Comparison of ENCODE assay signal across 1 cellular context in the genomic region with DNA sequence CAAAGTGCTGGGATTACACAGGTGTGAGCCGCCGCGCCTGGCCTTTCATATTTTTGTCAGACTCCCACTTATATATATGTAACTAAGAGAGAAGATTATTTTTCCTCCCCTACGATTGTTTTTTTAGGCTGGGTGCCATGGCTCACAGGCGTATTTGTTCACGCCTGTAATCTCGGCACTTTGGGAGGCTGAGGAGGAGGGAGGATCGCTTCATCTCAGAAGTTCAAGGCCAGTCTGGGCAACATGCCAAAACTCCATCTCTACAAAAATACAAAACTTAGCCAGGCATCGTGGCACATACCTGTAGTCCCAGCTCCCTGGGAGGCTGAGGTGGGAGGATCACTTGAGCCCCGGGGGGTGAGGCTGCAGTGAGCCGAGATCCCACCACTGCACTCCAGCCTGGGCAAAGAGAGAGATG.
TF ChIP-seq lines count a peak whose summit lies in the region.

No MANE protein-coding gene starts in this region.

TF ChIP-seq in HepG2, 621 proteins besides CTCF, POLR2A, EP300 and RAD21 (continued from another document and continues in another):
- TF ChIP-seq ZNF180 (CRISPR knock-in tag; IDR thresholded peaks at IDR 0.05; ENCODE audit: borderline replicate concordance, low read depth): no peak
- no peak for TF ChIP-seq NR2F1 (CRISPR knock-in tag; IDR thresholded peaks at IDR 0.05)
- TF ChIP-seq, protein P1, sequence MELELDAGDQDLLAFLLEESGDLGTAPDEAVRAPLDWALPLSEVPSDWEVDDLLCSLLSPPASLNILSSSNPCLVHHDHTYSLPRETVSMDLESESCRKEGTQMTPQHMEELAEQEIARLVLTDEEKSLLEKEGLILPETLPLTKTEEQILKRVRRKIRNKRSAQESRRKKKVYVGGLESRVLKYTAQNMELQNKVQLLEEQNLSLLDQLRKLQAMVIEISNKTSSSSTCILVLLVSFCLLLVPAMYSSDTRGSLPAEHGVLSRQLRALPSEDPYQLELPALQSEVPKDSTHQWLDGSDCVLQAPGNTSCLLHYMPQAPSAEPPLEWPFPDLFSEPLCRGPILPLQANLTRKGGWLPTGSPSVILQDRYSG (CRISPR knock-in tag; IDR thresholded peaks at IDR 0.05): no peak
- no peak for TF ChIP-seq ZNF33B (CRISPR knock-in tag; IDR thresholded peaks at IDR 0.05)
- no peak for TF ChIP-seq SRF (IDR thresholded peaks at IDR 0.05; ENCODE audit: low read depth, low read length)
- TF ChIP-seq, protein P2, sequence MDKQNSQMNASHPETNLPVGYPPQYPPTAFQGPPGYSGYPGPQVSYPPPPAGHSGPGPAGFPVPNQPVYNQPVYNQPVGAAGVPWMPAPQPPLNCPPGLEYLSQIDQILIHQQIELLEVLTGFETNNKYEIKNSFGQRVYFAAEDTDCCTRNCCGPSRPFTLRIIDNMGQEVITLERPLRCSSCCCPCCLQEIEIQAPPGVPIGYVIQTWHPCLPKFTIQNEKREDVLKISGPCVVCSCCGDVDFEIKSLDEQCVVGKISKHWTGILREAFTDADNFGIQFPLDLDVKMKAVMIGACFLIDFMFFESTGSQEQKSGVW (CRISPR knock-in tag; IDR thresholded peaks at IDR 0.05; ENCODE audit: borderline replicate concordance): no peak
- no peak for TF ChIP-seq ZNF225 (CRISPR knock-in tag; IDR thresholded peaks at IDR 0.05)
- no peak for TF ChIP-seq MXI1 (IDR thresholded peaks at IDR 0.05; ENCODE audit: borderline replicate concordance, low read depth, low read length)
- TF ChIP-seq, protein P3, sequence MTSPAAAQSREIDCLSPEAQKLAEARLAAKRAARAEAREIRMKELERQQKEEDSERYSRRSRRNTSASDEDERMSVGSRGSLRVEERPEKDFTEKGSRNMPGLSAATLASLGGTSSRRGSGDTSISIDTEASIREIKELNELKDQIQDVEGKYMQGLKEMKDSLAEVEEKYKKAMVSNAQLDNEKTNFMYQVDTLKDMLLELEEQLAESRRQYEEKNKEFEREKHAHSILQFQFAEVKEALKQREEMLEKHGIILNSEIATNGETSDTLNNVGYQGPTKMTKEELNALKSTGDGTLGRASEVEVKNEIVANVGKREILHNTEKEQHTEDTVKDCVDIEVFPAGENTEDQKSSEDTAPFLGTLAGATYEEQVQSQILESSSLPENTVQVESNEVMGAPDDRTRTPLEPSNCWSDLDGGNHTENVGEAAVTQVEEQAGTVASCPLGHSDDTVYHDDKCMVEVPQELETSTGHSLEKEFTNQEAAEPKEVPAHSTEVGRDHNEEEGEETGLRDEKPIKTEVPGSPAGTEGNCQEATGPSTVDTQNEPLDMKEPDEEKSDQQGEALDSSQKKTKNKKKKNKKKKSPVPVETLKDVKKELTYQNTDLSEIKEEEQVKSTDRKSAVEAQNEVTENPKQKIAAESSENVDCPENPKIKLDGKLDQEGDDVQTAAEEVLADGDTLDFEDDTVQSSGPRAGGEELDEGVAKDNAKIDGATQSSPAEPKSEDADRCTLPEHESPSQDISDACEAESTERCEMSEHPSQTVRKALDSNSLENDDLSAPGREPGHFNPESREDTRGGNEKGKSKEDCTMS (CRISPR knock-in tag; conservative IDR thresholded peaks at IDR 0.05): no peak
- TF ChIP-seq HOXA3 (CRISPR knock-in tag; IDR thresholded peaks at IDR 0.05): no peak
- TF ChIP-seq ZNF766 (CRISPR knock-in tag; IDR thresholded peaks at IDR 0.05; ENCODE audit: borderline replicate concordance): no peak
- TF ChIP-seq, protein P4, sequence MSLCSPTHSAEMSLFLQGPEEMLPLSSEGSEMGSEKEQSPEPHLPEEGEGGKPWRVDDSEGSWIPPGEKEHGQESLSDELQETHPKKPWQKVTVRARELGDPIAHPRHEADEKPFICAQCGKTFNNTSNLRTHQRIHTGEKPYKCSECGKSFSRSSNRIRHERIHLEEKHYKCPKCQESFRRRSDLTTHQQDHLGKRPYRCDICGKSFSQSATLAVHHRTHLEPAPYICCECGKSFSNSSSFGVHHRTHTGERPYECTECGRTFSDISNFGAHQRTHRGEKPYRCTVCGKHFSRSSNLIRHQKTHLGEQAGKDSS (CRISPR knock-in tag; IDR thresholded peaks at IDR 0.05; ENCODE audit: borderline replicate concordance, low read depth): no peak
- no peak for TF ChIP-seq MTA3 (CRISPR knock-in tag; IDR thresholded peaks at IDR 0.05)
- TF ChIP-seq EEA1 (CRISPR knock-in tag; IDR thresholded peaks at IDR 0.05; ENCODE audit: borderline replicate concordance): no peak
- TF ChIP-seq ZNF260 (CRISPR knock-in tag; IDR thresholded peaks at IDR 0.05; ENCODE audit: borderline replicate concordance, low read depth): no peak
- TF ChIP-seq ZNF558 (CRISPR knock-in tag; IDR thresholded peaks at IDR 0.05; ENCODE audit: borderline replicate concordance): no peak
- TF ChIP-seq CHD2 (IDR thresholded peaks at IDR 0.05; ENCODE audit: low read depth, low read length): no peak
- TF ChIP-seq, protein P5, sequence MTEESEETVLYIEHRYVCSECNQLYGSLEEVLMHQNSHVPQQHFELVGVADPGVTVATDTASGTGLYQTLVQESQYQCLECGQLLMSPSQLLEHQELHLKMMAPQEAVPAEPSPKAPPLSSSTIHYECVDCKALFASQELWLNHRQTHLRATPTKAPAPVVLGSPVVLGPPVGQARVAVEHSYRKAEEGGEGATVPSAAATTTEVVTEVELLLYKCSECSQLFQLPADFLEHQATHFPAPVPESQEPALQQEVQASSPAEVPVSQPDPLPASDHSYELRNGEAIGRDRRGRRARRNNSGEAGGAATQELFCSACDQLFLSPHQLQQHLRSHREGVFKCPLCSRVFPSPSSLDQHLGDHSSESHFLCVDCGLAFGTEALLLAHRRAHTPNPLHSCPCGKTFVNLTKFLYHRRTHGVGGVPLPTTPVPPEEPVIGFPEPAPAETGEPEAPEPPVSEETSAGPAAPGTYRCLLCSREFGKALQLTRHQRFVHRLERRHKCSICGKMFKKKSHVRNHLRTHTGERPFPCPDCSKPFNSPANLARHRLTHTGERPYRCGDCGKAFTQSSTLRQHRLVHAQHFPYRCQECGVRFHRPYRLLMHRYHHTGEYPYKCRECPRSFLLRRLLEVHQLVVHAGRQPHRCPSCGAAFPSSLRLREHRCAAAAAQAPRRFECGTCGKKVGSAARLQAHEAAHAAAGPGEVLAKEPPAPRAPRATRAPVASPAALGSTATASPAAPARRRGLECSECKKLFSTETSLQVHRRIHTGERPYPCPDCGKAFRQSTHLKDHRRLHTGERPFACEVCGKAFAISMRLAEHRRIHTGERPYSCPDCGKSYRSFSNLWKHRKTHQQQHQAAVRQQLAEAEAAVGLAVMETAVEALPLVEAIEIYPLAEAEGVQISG (CRISPR knock-in tag; IDR thresholded peaks at IDR 0.05): no peak
- TF ChIP-seq WIZ (CRISPR knock-in tag; IDR thresholded peaks at IDR 0.05): no peak
- TF ChIP-seq REL (CRISPR knock-in tag; conservative IDR thresholded peaks at IDR 0.05): no peak
- TF ChIP-seq, protein P6, sequence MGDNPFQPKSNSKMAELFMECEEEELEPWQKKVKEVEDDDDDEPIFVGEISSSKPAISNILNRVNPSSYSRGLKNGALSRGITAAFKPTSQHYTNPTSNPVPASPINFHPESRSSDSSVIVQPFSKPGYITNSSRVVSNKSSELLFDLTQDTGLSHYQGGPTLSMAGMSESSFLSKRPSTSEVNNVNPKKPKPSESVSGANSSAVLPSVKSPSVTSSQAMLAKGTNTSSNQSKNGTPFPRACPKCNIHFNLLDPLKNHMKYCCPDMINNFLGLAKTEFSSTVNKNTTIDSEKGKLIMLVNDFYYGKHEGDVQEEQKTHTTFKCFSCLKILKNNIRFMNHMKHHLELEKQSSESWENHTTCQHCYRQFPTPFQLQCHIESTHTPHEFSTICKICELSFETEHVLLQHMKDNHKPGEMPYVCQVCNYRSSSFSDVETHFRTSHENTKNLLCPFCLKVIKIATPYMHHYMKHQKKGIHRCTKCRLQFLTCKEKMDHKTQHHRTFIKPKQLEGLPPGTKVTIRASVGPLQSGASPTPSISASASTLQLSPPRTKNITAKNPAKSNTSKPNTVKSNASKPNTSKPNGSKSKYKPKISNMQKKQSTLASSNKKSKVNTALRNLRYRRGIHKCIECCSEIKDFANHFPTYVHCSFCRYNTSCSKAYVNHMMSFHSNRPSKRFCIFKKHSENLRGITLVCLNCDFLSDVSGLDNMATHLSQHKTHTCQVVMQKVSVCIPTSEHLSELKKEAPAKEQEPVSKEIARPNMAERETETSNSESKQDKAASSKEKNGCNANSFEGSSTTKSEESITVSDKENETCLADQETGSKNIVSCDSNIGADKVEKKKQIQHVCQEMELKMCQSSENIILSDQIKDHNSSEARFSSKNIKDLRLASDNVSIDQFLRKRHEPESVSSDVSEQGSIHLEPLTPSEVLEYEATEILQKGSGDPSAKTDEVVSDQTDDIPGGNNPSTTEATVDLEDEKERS (CRISPR knock-in tag; IDR thresholded peaks at IDR 0.05): no peak
- TF ChIP-seq YEATS2 (CRISPR knock-in tag; IDR thresholded peaks at IDR 0.05; ENCODE audit: borderline replicate concordance): no peak
- peak; percentile 44; the same call in 1 of the 2 replicates for TF ChIP-seq ZMYM3 (CRISPR knock-in tag; IDR thresholded peaks at IDR 0.05)
- TF ChIP-seq, protein P7, sequence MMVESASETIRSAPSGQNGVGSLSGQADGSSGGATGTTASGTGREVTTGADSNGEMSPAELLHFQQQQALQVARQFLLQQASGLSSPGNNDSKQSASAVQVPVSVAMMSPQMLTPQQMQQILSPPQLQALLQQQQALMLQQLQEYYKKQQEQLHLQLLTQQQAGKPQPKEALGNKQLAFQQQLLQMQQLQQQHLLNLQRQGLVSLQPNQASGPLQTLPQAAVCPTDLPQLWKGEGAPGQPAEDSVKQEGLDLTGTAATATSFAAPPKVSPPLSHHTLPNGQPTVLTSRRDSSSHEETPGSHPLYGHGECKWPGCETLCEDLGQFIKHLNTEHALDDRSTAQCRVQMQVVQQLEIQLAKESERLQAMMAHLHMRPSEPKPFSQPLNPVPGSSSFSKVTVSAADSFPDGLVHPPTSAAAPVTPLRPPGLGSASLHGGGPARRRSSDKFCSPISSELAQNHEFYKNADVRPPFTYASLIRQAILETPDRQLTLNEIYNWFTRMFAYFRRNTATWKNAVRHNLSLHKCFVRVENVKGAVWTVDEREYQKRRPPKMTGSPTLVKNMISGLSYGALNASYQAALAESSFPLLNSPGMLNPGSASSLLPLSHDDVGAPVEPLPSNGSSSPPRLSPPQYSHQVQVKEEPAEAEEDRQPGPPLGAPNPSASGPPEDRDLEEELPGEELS (CRISPR knock-in tag; IDR thresholded peaks at IDR 0.05): 0 out of 2 replicates have a peak, but pooled peaks have one; percentile 21
- no peak for TF ChIP-seq SIX4 (CRISPR knock-in tag; IDR thresholded peaks at IDR 0.05)
- TF ChIP-seq, protein P8, sequence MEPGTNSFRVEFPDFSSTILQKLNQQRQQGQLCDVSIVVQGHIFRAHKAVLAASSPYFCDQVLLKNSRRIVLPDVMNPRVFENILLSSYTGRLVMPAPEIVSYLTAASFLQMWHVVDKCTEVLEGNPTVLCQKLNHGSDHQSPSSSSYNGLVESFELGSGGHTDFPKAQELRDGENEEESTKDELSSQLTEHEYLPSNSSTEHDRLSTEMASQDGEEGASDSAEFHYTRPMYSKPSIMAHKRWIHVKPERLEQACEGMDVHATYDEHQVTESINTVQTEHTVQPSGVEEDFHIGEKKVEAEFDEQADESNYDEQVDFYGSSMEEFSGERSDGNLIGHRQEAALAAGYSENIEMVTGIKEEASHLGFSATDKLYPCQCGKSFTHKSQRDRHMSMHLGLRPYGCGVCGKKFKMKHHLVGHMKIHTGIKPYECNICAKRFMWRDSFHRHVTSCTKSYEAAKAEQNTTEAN (CRISPR knock-in tag; conservative IDR thresholded peaks at IDR 0.05): no peak
- TF ChIP-seq ZNF317 (CRISPR knock-in tag; IDR thresholded peaks at IDR 0.05): no peak
- no peak for TF ChIP-seq ZNF776 (CRISPR knock-in tag; IDR thresholded peaks at IDR 0.05)
- peak; percentile 51 for TF ChIP-seq FOXA3 (CRISPR knock-in tag; IDR thresholded peaks at IDR 0.05)
- peak; percentile 55; the same call in 1 of the 2 replicates for TF ChIP-seq RXRB (CRISPR knock-in tag; IDR thresholded peaks at IDR 0.05; ENCODE audit: borderline replicate concordance)
- no peak for TF ChIP-seq MLLT10 (CRISPR knock-in tag; IDR thresholded peaks at IDR 0.05)
- TF ChIP-seq, protein P9, sequence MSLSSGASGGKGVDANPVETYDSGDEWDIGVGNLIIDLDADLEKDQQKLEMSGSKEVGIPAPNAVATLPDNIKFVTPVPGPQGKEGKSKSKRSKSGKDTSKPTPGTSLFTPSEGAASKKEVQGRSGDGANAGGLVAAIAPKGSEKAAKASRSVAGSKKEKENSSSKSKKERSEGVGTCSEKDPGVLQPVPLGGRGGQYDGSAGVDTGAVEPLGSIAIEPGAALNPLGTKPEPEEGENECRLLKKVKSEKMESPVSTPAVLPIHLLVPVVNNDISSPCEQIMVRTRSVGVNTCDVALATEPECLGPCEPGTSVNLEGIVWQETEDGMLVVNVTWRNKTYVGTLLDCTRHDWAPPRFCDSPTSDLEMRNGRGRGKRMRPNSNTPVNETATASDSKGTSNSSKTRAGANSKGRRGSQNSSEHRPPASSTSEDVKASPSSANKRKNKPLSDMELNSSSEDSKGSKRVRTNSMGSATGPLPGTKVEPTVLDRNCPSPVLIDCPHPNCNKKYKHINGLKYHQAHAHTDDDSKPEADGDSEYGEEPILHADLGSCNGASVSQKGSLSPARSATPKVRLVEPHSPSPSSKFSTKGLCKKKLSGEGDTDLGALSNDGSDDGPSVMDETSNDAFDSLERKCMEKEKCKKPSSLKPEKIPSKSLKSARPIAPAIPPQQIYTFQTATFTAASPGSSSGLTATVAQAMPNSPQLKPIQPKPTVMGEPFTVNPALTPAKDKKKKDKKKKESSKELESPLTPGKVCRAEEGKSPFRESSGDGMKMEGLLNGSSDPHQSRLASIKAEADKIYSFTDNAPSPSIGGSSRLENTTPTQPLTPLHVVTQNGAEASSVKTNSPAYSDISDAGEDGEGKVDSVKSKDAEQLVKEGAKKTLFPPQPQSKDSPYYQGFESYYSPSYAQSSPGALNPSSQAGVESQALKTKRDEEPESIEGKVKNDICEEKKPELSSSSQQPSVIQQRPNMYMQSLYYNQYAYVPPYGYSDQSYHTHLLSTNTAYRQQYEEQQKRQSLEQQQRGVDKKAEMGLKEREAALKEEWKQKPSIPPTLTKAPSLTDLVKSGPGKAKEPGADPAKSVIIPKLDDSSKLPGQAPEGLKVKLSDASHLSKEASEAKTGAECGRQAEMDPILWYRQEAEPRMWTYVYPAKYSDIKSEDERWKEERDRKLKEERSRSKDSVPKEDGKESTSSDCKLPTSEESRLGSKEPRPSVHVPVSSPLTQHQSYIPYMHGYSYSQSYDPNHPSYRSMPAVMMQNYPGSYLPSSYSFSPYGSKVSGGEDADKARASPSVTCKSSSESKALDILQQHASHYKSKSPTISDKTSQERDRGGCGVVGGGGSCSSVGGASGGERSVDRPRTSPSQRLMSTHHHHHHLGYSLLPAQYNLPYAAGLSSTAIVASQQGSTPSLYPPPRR (CRISPR knock-in tag; IDR thresholded peaks at IDR 0.05; ENCODE audit: borderline replicate concordance): peak; percentile 61; the same call in 1 of the 2 replicates
- TF ChIP-seq, protein P10, sequence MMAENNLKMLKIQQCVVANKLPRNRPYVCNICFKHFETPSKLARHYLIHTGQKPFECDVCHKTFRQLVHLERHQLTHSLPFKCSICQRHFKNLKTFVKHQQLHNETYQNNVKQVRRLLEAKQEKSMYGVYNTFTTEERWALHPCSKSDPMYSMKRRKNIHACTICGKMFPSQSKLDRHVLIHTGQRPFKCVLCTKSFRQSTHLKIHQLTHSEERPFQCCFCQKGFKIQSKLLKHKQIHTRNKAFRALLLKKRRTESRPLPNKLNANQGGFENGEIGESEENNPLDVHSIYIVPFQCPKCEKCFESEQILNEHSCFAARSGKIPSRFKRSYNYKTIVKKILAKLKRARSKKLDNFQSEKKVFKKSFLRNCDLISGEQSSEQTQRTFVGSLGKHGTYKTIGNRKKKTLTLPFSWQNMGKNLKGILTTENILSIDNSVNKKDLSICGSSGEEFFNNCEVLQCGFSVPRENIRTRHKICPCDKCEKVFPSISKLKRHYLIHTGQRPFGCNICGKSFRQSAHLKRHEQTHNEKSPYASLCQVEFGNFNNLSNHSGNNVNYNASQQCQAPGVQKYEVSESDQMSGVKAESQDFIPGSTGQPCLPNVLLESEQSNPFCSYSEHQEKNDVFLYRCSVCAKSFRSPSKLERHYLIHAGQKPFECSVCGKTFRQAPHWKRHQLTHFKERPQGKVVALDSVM (CRISPR knock-in tag; IDR thresholded peaks at IDR 0.05): peak; percentile 95
- no peak for TF ChIP-seq TCF7L2 (IDR thresholded peaks at IDR 0.05; ENCODE audit: low read depth, low read length)
- TF ChIP-seq ZFX (CRISPR knock-in tag; IDR thresholded peaks at IDR 0.05; ENCODE audit: low read depth): no peak
